1 cellular context compared by ENCODE assay signal in genomic region chr5:143143973-143144372, GRCh38.
TF ChIP-seq lines count a peak whose summit lies in the region.

No MANE protein-coding gene starts in this region.

TF ChIP-seq in SK-N-SH, 30 proteins besides CTCF, POLR2A, EP300 and RAD21 (continued from another document):
- TF ChIP-seq NFIC (IDR thresholded peaks at IDR 0.05; ENCODE audit: borderline replicate concordance), result no peak
- 0 out of 2 replicates have a peak, but pooled peaks have one; percentile 35 for TF ChIP-seq JUND (IDR thresholded peaks at IDR 0.05)
- TF ChIP-seq RFX5 (IDR thresholded peaks at IDR 0.05; ENCODE audit: low read length), result no peak
- no peak for TF ChIP-seq ELF1 (IDR thresholded peaks at IDR 0.05)
- TF ChIP-seq, protein P1, sequence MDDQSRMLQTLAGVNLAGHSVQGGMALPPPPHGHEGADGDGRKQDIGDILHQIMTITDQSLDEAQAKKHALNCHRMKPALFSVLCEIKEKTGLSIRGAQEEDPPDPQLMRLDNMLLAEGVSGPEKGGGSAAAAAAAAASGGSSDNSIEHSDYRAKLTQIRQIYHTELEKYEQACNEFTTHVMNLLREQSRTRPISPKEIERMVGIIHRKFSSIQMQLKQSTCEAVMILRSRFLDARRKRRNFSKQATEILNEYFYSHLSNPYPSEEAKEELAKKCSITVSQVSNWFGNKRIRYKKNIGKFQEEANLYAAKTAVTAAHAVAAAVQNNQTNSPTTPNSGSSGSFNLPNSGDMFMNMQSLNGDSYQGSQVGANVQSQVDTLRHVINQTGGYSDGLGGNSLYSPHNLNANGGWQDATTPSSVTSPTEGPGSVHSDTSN (IDR thresholded peaks at IDR 0.05), result 0 out of 2 replicates have a peak, but pooled peaks have one; percentile 11
- TF ChIP-seq USF2 (IDR thresholded peaks at IDR 0.05; ENCODE audit: borderline replicate concordance, low read depth, low read length), result no peak
- no peak for TF ChIP-seq CHD2 (IDR thresholded peaks at IDR 0.05; ENCODE audit: low read length, partially characterized antibody)
- TF ChIP-seq YY1 (IDR thresholded peaks at IDR 0.05; ENCODE audit: low read depth), result no peak
- no peak for TF ChIP-seq MEF2A (IDR thresholded peaks at IDR 0.05; ENCODE audit: borderline replicate concordance, low read depth)
- no peak for TF ChIP-seq TAF1 (IDR thresholded peaks at IDR 0.05; ENCODE audit: borderline replicate concordance, low read depth, low read length)
- no peak for TF ChIP-seq NRF1 (IDR thresholded peaks at IDR 0.05; ENCODE audit: low read depth, low read length)
- no peak for TF ChIP-seq MXI1 (IDR thresholded peaks at IDR 0.05; ENCODE audit: low read depth, low read length)
- TF ChIP-seq, protein P2, sequence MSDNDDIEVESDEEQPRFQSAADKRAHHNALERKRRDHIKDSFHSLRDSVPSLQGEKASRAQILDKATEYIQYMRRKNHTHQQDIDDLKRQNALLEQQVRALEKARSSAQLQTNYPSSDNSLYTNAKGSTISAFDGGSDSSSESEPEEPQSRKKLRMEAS (IDR thresholded peaks at IDR 0.05; ENCODE audit: low read depth), result no peak
- no peak for TF ChIP-seq SMC3 (IDR thresholded peaks at IDR 0.05; ENCODE audit: low read depth, low read length)
- no peak for TF ChIP-seq POLR2AphosphoS5 (IDR thresholded peaks at IDR 0.05; ENCODE audit: low read depth, low read length)
- no peak for TF ChIP-seq EZH2phosphoT487 (IDR thresholded peaks at IDR 0.05; ENCODE audit: borderline replicate concordance, low read depth)
- no peak for TF ChIP-seq GABPA (IDR thresholded peaks at IDR 0.05; ENCODE audit: low read depth)
- TF ChIP-seq RCOR1 (IDR thresholded peaks at IDR 0.05; ENCODE audit: low read length), result no peak
